In genomic region chr22:37148742-37149665, GRCh38 we compare ENCODE assay signal across 10 cellular contexts. TPM values are rescaled to one million over a fixed set of nuclear protein-coding genes. Genes with fewer than 3 reads are reported as not detected.
A peak's percentile ranks its signal among the peaks of the same experiment; 100 is the strongest.
DNase-seq lines count a peak whose midpoint lies in the region; ATAC-seq and TF ChIP-seq lines count a peak whose summit lies in the region.
"Had no signal": no experiment of that assay in that cellular context is flagged by ENCODE, and none has a peak within 500 bp of the region (broad histone marks: within the 10 kb centered on the region; RNA-seq: fewer than 3 reads in every experiment).

No MANE protein-coding gene starts in this region.

- H3K4me3 Mint-ChIP-seq in activated naive CD4-positive, alpha-beta T cell treated with anti-CD3 and anti-CD28 coated beads for 36 hours, result peak overlapping the region; percentile 87
- peak overlapping the region; percentile 95 to 99 (median 99) for H3K4me3 Mint-ChIP-seq in immature natural killer cell

- H3K27me3 ChIP-seq in vagina (no peaks in the 10 kb centered on the region), dorsolateral prefrontal cortex (peaks cover 0 to 19% (median 0%) of the 10 kb centered on the region in 45 donors)
- H3K27me3 ChIP-seq: hepatocyte had no signal

- H3K27me3 Mint-ChIP-seq in activated naive CD4-positive, alpha-beta T cell treated with anti-CD3 and anti-CD28 coated beads for 36 hours (ENCODE audit: low read depth), result no peaks in the 10 kb centered on the region
- H3K27me3 Mint-ChIP-seq in immature natural killer cell (ENCODE audit: low read depth in 3 of 3), result peaks cover 32 to 44% (median 37%) of the 10 kb centered on the region in 3 donors

- peak; percentile 6 for ATAC-seq in HG03565 (IDR thresholded peaks at IDR 0.05; ENCODE audit: unreplicated experiment)

- H3K36me3 ChIP-seq in vagina, result no peaks in the 10 kb centered on the region

- H3K4me3 ChIP-seq in vagina (peak overlapping the region; percentile 10 to 22), dorsolateral prefrontal cortex (no peak overlapping the region)
- H3K4me3 ChIP-seq: hepatocyte had no signal

- H3K36me3 Mint-ChIP-seq in activated naive CD4-positive, alpha-beta T cell treated with anti-CD3 and anti-CD28 coated beads for 36 hours (ENCODE audit: low read depth), result peaks cover 35% of the 10 kb centered on the region
- peaks cover 31 to 53% (median 44%) of the 10 kb centered on the region in 3 donors for H3K36me3 Mint-ChIP-seq in immature natural killer cell

- peaks cover 53% of the 10 kb centered on the region for H3K4me1 Mint-ChIP-seq in activated naive CD4-positive, alpha-beta T cell treated with anti-CD3 and anti-CD28 coated beads for 36 hours (ENCODE audit: low read depth)
- peaks cover 72 to 77% of the 10 kb centered on the region in 2 donors for H3K4me1 Mint-ChIP-seq in immature natural killer cell

- CTCF ChIA-PET in activated naive CD4-positive, alpha-beta T cell treated with anti-CD3 and anti-CD28 coated beads for 36 hours (lab: Charles Lee), result interaction anchor here (0.7 to 5.3 kb wide), 14 partner anchors 8 to 104 kb away, joined by 3 to 48 read pairs (median 5); no protein-coding TSS in a partner anchor

- no peak for DNase-seq in activated naive CD4-positive, alpha-beta T cell treated with anti-CD3 and anti-CD28 coated beads for 36 hours
- DNase-seq in activated naive CD4-positive, alpha-beta T cell (lab: John Stamatoyannopoulos, UW), result no peak
- DNase-seq in immature natural killer cell (no peak), vagina (ENCODE audit: extremely low spot score in 2 of 2) (no peak), dorsolateral prefrontal cortex (no peak), KBM-7 (no peak)
- no peak for DNase-seq in activated CD4-positive, alpha-beta T cell treated with anti-CD3 and anti-CD28 coated beads for 4 hours

- H3K27ac ChIP-seq in vagina, result peak overlapping the region; percentile 33
- no peak overlapping the region for H3K27ac ChIP-seq in dorsolateral prefrontal cortex
- H3K27ac ChIP-seq: hepatocyte had no signal

- TF ChIP-seq CTCF in vagina (IDR thresholded peaks at IDR 0.05) (no peak), dorsolateral prefrontal cortex (IDR thresholded peaks at IDR 0.05 in 54 of 56, conservative IDR thresholded peaks at IDR 0.05 in 2 of 56; ENCODE audit: low read depth in 1 of 56, partially characterized antibody in 56 of 56) (no peak)

- intact Hi-C loops in activated naive CD4-positive, alpha-beta T cell treated with anti-CD3 and anti-CD28 coated beads for 36 hours (cut with micrococcal nuclease), result loop anchor here (1.0 to 5.0 kb wide), 4 partner anchors 11 to 83 kb away; no protein-coding TSS in a partner anchor
- intact Hi-C loops in vagina (cut with DNase I) (no loop called here), dorsolateral prefrontal cortex (cut with DNase I) (no loop called here)

- in situ Hi-C loops in KBM-7 (cut with MboI; ENCODE audit: low pct_unique_long_range_greater_than_20kb, low sequenced_read_pairs), result no loop called here

- H3K4me1 ChIP-seq in vagina, result peaks cover 18% of the 10 kb centered on the region

- no peak for TF ChIP-seq POLR2A in vagina (IDR thresholded peaks at IDR 0.05)

- H3K27ac Mint-ChIP-seq in activated naive CD4-positive, alpha-beta T cell treated with anti-CD3 and anti-CD28 coated beads for 36 hours, result peak overlapping the region; percentile 96
- H3K27ac Mint-ChIP-seq in immature natural killer cell, result peak overlapping the region; percentile 95 to 99 (median 96)

- peaks cover 4% of the 10 kb centered on the region for H3K9me3 Mint-ChIP-seq in activated naive CD4-positive, alpha-beta T cell treated with anti-CD3 and anti-CD28 coated beads for 36 hours
- peaks cover 0 to 4% (median 0%) of the 10 kb centered on the region in 6 donors for H3K9me3 Mint-ChIP-seq in immature natural killer cell

- H3K9me3 ChIP-seq in vagina, result no peaks in the 10 kb centered on the region

RNA-seq across cellular contexts. Expression of gene IL2RB, which starts 0.7 kb away (rescaled TPM):
- total RNA-seq in activated naive CD4-positive, alpha-beta T cell treated with anti-CD3 and anti-CD28 coated beads for 36 hours, result 100 to 1,000 TPM; 126 to 134 TPM
- 1,000 to 10,000 TPM in 1 of 3 donors, 100 to 1,000 TPM in 2; 863 to 2,762 (median 893) TPM for polyA plus RNA-seq in immature natural killer cell
- total RNA-seq in vagina (3.7 TPM), dorsolateral prefrontal cortex (1 to 10 TPM in 7 of 120 experiments, under 1 TPM in 58, not detected in 55; 0.10 to 1.6 (median 0.37) TPM)

RNA-seq across cellular contexts. Expression of gene C1QTNF6, which starts 39.0 kb away (rescaled TPM):
- total RNA-seq in activated naive CD4-positive, alpha-beta T cell treated with anti-CD3 and anti-CD28 coated beads for 36 hours, result 10 to 100 TPM; 13.4 to 13.6 TPM
- 1 to 10 TPM in 2 of 3 donors, not detected in 1; 1.5 to 1.8 TPM for polyA plus RNA-seq in immature natural killer cell
- 4.9 TPM for total RNA-seq in vagina
- 10 to 100 TPM in 15 of 120 experiments, 1 to 10 TPM in 105; 2.4 to 17.3 (median 5.8) TPM for total RNA-seq in dorsolateral prefrontal cortex

RNA-seq across cellular contexts. Expression of gene TMPRSS6, which starts 39.5 kb away (rescaled TPM):
- 10 to 100 TPM; 10.7 to 10.9 TPM for total RNA-seq in activated naive CD4-positive, alpha-beta T cell treated with anti-CD3 and anti-CD28 coated beads for 36 hours
- polyA plus RNA-seq in immature natural killer cell, result under 1 TPM in 2 of 3 donors, not detected in 1; 0.28 to 0.52 TPM
- total RNA-seq in vagina (not detected), dorsolateral prefrontal cortex (not detected)
- total RNA-seq: omental fat pad had no signal

Comparison
In these comparisons a context has a peak if more than half of its experiments do, and no peak if none do; other contexts are left out.
1. H3K4me3 ChIP-seq: peak in vagina (2 of 2); none in dorsolateral prefrontal cortex (0 of 59).
2. RNA of gene IL2RB, which starts 0.7 kb away (total RNA-seq): 126 to 134 TPM in activated naive CD4-positive, alpha-beta T cell treated with anti-CD3 and anti-CD28 coated beads for 36 hours; 3.7 TPM in vagina (single experiment) and 0.10 to 1.6 TPM in dorsolateral prefrontal cortex; every median in the first group is over 10 times any median in the second.
3. RNA of gene TMPRSS6, which starts 39.5 kb away (total RNA-seq): 10.7 to 10.9 TPM in activated naive CD4-positive, alpha-beta T cell treated with anti-CD3 and anti-CD28 coated beads for 36 hours; not detected in vagina (single experiment) and not detected in dorsolateral prefrontal cortex; every median in the first group is over 10 times any median in the second.